Comparison of ENCODE assay signal across 26 cellular contexts in genomic region chr10:123786896-123787295, GRCh38.
"Had no signal": no experiment of that assay in that cellular context is flagged by ENCODE, and none has a peak within 500 bp of the region (broad histone marks: within the 10 kb centered on the region; RNA-seq: fewer than 3 reads in every experiment).

No MANE protein-coding gene starts in this region.

- H3K4me1 ChIP-seq: gastrocnemius medialis, left lung, pancreas, right lobe of liver, upper lobe of right lung, uterus had no signal

- H3K27ac ChIP-seq: gastrocnemius medialis, heart left ventricle, left lung, pancreas, right lobe of liver, thoracic aorta, tibial nerve, upper lobe of right lung, uterus had no signal

- H3K9me3 ChIP-seq: gastrocnemius medialis, pancreas, right lobe of liver, thoracic aorta, upper lobe of right lung, uterus had no signal

- H3K4me1 Mint-ChIP-seq: naive thymus-derived CD4-positive, alpha-beta T cell; nephron; stimulated activated naive B cell treated with anti-CD40 and anti-IgM and Interleukin-4, amounts not matched to agents 10 μg/mL and 1 μg/mL and 100 μg/mL, for 72 hours had no signal

- DNase-seq: cortex of kidney; effector CD4-positive, alpha-beta T cell; foreskin fibroblast; gastrocnemius medialis; heart left ventricle; hippocampal formation; left cardiac atrium; left lung; mammary epithelial cell; mesendoderm; midbrain; naive thymus-derived CD4-positive, alpha-beta T cell; occipital lobe; pancreas; right lobe of liver; small intestine; stimulated activated CD4-positive, alpha-beta T cell treated with anti-CD3 and anti-CD28 coated beads, Interleukin-15, amount 100 ng/mL, for 24 hours; stimulated activated CD4-positive, alpha-beta T cell treated with anti-CD3 and anti-CD28 coated beads, Interleukin-2, amount 100 ng/mL, for 48 hours; stimulated activated naive B cell treated with anti-CD40 and anti-IgM and Interleukin-4, amounts not matched to agents 10 μg/mL and 1 μg/mL and 100 μg/mL, for 72 hours; upper lobe of right lung; uterus had no signal

- H3K27ac Mint-ChIP-seq: naive thymus-derived CD4-positive, alpha-beta T cell; nephron; progenitor cell of endocrine pancreas; stimulated activated naive B cell treated with anti-CD40 and anti-IgM and Interleukin-4, amounts not matched to agents 10 μg/mL and 1 μg/mL and 100 μg/mL, for 72 hours; stimulated activated naive CD8-positive, alpha-beta T cell treated with anti-CD3 and anti-CD28 coated beads, Interleukin-15, Interleukin-2, amounts not matched to agents 100 ng/mL and 50 ng/mL, for 24 hours had no signal

- H3K36me3 Mint-ChIP-seq: stimulated activated naive B cell treated with anti-CD40 and anti-IgM and Interleukin-4, amounts not matched to agents 10 μg/mL and 1 μg/mL and 100 μg/mL, for 72 hours had no signal

- H3K4me3 Mint-ChIP-seq: naive thymus-derived CD4-positive, alpha-beta T cell; nephron; stimulated activated naive B cell treated with anti-CD40 and anti-IgM and Interleukin-4, amounts not matched to agents 10 μg/mL and 1 μg/mL and 100 μg/mL, for 72 hours; stimulated activated naive CD8-positive, alpha-beta T cell treated with anti-CD3 and anti-CD28 coated beads, Interleukin-15, Interleukin-2, amounts not matched to agents 100 ng/mL and 50 ng/mL, for 24 hours had no signal

- ATAC-seq: gastrocnemius medialis; heart left ventricle; left cardiac atrium; left lung; naive thymus-derived CD4-positive, alpha-beta T cell; pancreas; right lobe of liver; stimulated activated naive B cell treated with anti-CD40 and anti-IgM and Interleukin-4, amounts not matched to agents 10 μg/mL and 1 μg/mL and 100 μg/mL, for 72 hours; upper lobe of right lung had no signal

- H3K4me3 ChIP-seq: gastrocnemius medialis, heart left ventricle, left lung, pancreas, right lobe of liver, thoracic aorta, tibial nerve, upper lobe of right lung, uterus had no signal

- H3K27me3 ChIP-seq: heart left ventricle, pancreas, right lobe of liver, tibial nerve, upper lobe of right lung, uterus had no signal

- H3K36me3 ChIP-seq: gastrocnemius medialis, heart left ventricle, left lung, pancreas, right lobe of liver, upper lobe of right lung, uterus had no signal
